Comparison of ENCODE assay signal across 15 cellular contexts in the genomic region with DNA sequence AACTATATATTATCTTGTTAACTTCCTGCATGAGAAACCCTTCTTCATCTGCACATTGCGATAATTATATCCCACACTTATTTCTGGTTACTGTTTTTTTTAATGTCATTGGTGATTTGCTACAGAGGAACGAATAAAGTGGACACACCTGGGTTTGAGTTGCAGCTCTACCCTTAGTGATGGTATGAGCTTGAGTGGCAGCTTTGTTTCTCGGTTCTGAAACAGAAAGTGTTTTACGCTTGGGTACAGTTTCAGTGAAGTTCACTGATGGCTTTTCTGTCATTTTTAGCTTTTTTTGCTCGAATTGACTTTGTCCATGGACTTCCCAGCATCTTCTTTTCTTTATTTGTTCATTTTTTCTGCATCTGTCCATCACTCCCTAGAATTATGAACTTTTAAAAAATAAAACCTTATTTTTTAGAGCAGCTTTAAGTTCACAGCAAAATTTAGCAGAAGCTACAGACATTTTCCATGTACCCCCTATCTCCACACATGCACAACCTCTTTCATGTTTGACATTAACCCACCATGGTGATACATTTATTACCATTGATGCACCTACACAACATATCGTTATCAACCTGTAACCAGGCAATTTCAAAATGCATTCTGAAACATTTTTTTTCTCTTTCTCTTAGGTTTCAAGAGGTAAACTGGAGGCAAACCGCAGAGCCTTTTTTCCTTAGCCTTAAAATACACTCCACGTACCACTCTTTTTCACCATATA.
A peak's percentile ranks its signal among the peaks of the same experiment; 100 is the strongest.
DNase-seq lines count a peak whose midpoint lies in the region; ATAC-seq and TF ChIP-seq lines count a peak whose summit lies in the region.
"Had no signal": no experiment of that assay in that cellular context is flagged by ENCODE, and none has a peak within 500 bp of the region (broad histone marks: within the 10 kb centered on the region; RNA-seq: fewer than 3 reads in every experiment).

No MANE protein-coding gene starts in this region.

- no peak for TF ChIP-seq CTCF in activated B cell treated with CpG ODN at 0.5 μM for 24 hours (IDR thresholded peaks at IDR 0.05)

- H3K36me3 ChIP-seq in trophoblast cell (ENCODE audit: control insufficient read depth in 1 of 2, insufficient read depth in 2 of 2, low read length in 2 of 2) = no peaks in the 10 kb centered on the region
- H3K36me3 ChIP-seq: cardiac muscle cell, right lobe of liver had no signal

- H2BK12ac ChIP-seq in trophoblast cell (ENCODE audit: low read length) = no peak overlapping the region

- no peak overlapping the region for H2AFZ ChIP-seq in trophoblast cell (ENCODE audit: insufficient read depth, low read length, poor library complexity)
- H2AFZ ChIP-seq: hepatocyte had no signal

- no peak overlapping the region for H3K18ac ChIP-seq in trophoblast cell (ENCODE audit: low read length)

- CTCF ChIA-PET in activated B cell treated with CpG ODN at 0.5 μM for 24 hours (lab: Charles Lee) = no interaction called here

- WGBS in trophoblast cell (ENCODE audit: extremely low coverage, insufficient coverage, insufficient read length) = 100% methylated on average over 1 of the region's 8 CpGs

- H3K27me3 Mint-ChIP-seq in activated B cell treated with CpG ODN at 0.5 μM for 24 hours = no peaks in the 10 kb centered on the region
- H3K27me3 Mint-ChIP-seq: T-helper 17 cell had no signal

- H3K23ac ChIP-seq in trophoblast cell (ENCODE audit: low read length) = no peak overlapping the region

- H3K36me3 Mint-ChIP-seq in activated B cell treated with CpG ODN at 0.5 μM for 24 hours (ENCODE audit: low read depth) = no peaks in the 10 kb centered on the region
- H3K36me3 Mint-ChIP-seq: CD8-positive, alpha-beta T cell had no signal

- intact Hi-C loops in activated B cell treated with CpG ODN at 0.5 μM for 24 hours (cut with micrococcal nuclease) = no loop called here

- H3K27me3 ChIP-seq in trophoblast cell (ENCODE audit: insufficient read depth, low read length) = no peaks in the 10 kb centered on the region
- H3K27me3 ChIP-seq: cardiac muscle cell, hepatocyte, right lobe of liver had no signal

- H3K4me2 ChIP-seq in trophoblast cell (ENCODE audit: low read length) = no peak overlapping the region
- H3K4me2 ChIP-seq: hepatocyte had no signal

- H2AK5ac ChIP-seq in trophoblast cell (ENCODE audit: low read length) = no peak overlapping the region

- H4K12ac ChIP-seq in trophoblast cell (ENCODE audit: low read depth, low read length) = no peak overlapping the region

- no peak overlapping the region for H3K4me3 ChIP-seq in trophoblast cell (ENCODE audit: low read depth, low read length)
- H3K4me3 ChIP-seq: cardiac muscle cell, hepatocyte, right lobe of liver had no signal

- H3K14ac ChIP-seq in trophoblast cell (ENCODE audit: low read length) = no peak overlapping the region

- DNase-seq in activated B cell treated with CpG ODN at 0.5 μM for 24 hours (no peak), DMS114 treated with DMSO at 0.1 percent for 48 hours (lab: John Stamatoyannopoulos, UW; ENCODE audit: unreplicated experiment) (no peak), trophoblast cell (no peak)
- no peak for DNase-seq in stimulated activated CD4-positive, alpha-beta T cell treated with anti-CD3 and anti-CD28 coated beads, Interleukin-4, amount 100 ng/mL, for 24 hours
- DNase-seq: CD8-positive, alpha-beta T cell; GDM1; right lobe of liver; T-helper 17 cell had no signal

- no peaks in the 10 kb centered on the region for H3K79me2 ChIP-seq in trophoblast cell (ENCODE audit: control insufficient read depth, insufficient read depth, low read length, poor library complexity)
- H3K79me2 ChIP-seq: hepatocyte had no signal

- H3K4me3 Mint-ChIP-seq in activated B cell treated with CpG ODN at 0.5 μM for 24 hours = peak overlapping the region; percentile 3
- H3K4me3 Mint-ChIP-seq: CD8-positive, alpha-beta T cell; T-helper 17 cell had no signal

- no peak overlapping the region for H3K9ac ChIP-seq in trophoblast cell (ENCODE audit: low read length)

- ATAC-seq in GM18870 (IDR thresholded peaks at IDR 0.05; ENCODE audit: unreplicated experiment) = peak; percentile 90
- ATAC-seq in GM21576 (IDR thresholded peaks at IDR 0.05; ENCODE audit: unreplicated experiment) = peak; percentile 90
- ATAC-seq in HG03095 (IDR thresholded peaks at IDR 0.05; ENCODE audit: unreplicated experiment) = peak; percentile 76
- ATAC-seq in activated B cell treated with CpG ODN at 0.5 μM for 24 hours (ENCODE audit: low read depth) = peak; percentile 25
- no peak for ATAC-seq in esophagus mucosa
- ATAC-seq: CD8-positive, alpha-beta T cell; Panc1; right lobe of liver; T-helper 17 cell had no signal

- no peak overlapping the region for H4K91ac ChIP-seq in trophoblast cell (ENCODE audit: low read depth, low read length)

- POLR2A ChIA-PET in activated B cell treated with CpG ODN at 0.5 μM for 24 hours (lab: Charles Lee) = no interaction called here

- no peaks in the 10 kb centered on the region for H3K4me1 ChIP-seq in trophoblast cell (ENCODE audit: control insufficient read depth in 1 of 2, insufficient read depth in 2 of 2, low read length in 2 of 2)
- H3K4me1 ChIP-seq: right lobe of liver had no signal

- H3K79me1 ChIP-seq in trophoblast cell (ENCODE audit: low read length) = no peaks in the 10 kb centered on the region

- H3K4me1 Mint-ChIP-seq in activated B cell treated with CpG ODN at 0.5 μM for 24 hours = peaks cover 11% of the 10 kb centered on the region
- H3K4me1 Mint-ChIP-seq: T-helper 17 cell had no signal

- H4K8ac ChIP-seq in trophoblast cell (ENCODE audit: low read depth, low read length) = no peak overlapping the region

- peak overlapping the region; percentile 69 for H3K27ac Mint-ChIP-seq in activated B cell treated with CpG ODN at 0.5 μM for 24 hours
- H3K27ac Mint-ChIP-seq: CD8-positive, alpha-beta T cell; T-helper 17 cell had no signal

- H2BK5ac ChIP-seq in trophoblast cell (ENCODE audit: low read depth, low read length, poor library complexity) = no peak overlapping the region

- H3K9me3 ChIP-seq in trophoblast cell (ENCODE audit: insufficient read depth, low read depth, low read length) = no peaks in the 10 kb centered on the region
- H3K9me3 ChIP-seq: right lobe of liver had no signal

- H2BK120ac ChIP-seq in trophoblast cell (ENCODE audit: insufficient read depth, low read length, poor library complexity) = no peak overlapping the region

- no peaks in the 10 kb centered on the region for H3K9me3 Mint-ChIP-seq in activated B cell treated with CpG ODN at 0.5 μM for 24 hours

- H3K27ac ChIP-seq in trophoblast cell (ENCODE audit: low read depth, low read length) = no peak overlapping the region
- H3K27ac ChIP-seq: cardiac muscle cell, hepatocyte, right lobe of liver had no signal

- H3K4ac ChIP-seq in trophoblast cell (ENCODE audit: low read depth, low read length) = no peak overlapping the region
